8 cellular contexts compared by ENCODE assay signal in genomic region chr7:140060788-140061606, GRCh38. TPM values are rescaled to one million over a fixed set of nuclear protein-coding genes. Genes with fewer than 3 reads are reported as not detected.
DNase-seq lines count a peak whose midpoint lies in the region; ATAC-seq and TF ChIP-seq lines count a peak whose summit lies in the region.

No MANE protein-coding gene starts in this region.

- H3K9me3 ChIP-seq in duodenal mucosa (ENCODE audit: control insufficient read depth in 1 of 2, low read length in 2 of 2) (no peaks in the 10 kb centered on the region), neural progenitor cell (ENCODE audit: low read depth) (no peaks in the 10 kb centered on the region)

- TF ChIP-seq CTCF in neural progenitor cell (IDR thresholded peaks at IDR 0.05): no peak
- no peak for TF ChIP-seq CTCF in GM10266 (IDR thresholded peaks at IDR 0.05; ENCODE audit: control insufficient read depth, insufficient read depth, low read depth, missing control alignments)

- H2AFZ ChIP-seq in neural progenitor cell (replicated peaks): no peak overlapping the region

- DNase-seq in DMS153 (lab: John Stamatoyannopoulos, UW) (peak; percentile 48), NCI-H510A treated with DMSO at 0.1 percent for 48 hours (lab: John Stamatoyannopoulos, UW) (peak; percentile 19), neural progenitor cell (ENCODE audit: low spot score) (no peak), HK-2 (ENCODE audit: unreplicated experiment) (no peak), GM10266 (ENCODE audit: extremely low spot score) (no peak)

- H3K4me2 ChIP-seq in neural progenitor cell: no peak overlapping the region

- no peaks in the 10 kb centered on the region for H3K79me2 ChIP-seq in neural progenitor cell (ENCODE audit: low read depth)

- no peaks in the 10 kb centered on the region for H3K36me3 Mint-ChIP-seq in neural progenitor cell

- H3K9ac ChIP-seq in duodenal mucosa (ENCODE audit: low read depth in 1 of 2, low read length in 2 of 2) (peak overlapping the region; percentile 84 to 90), neural progenitor cell (no peak overlapping the region)

- H3K4me3 ChIP-seq in duodenal mucosa (ENCODE audit: low read depth in 1 of 2, low read length in 2 of 2) (peak overlapping the region; percentile 83 to 84), neural progenitor cell (no peak overlapping the region)

- ATAC-seq in GM19023 (IDR thresholded peaks at IDR 0.05; ENCODE audit: unreplicated experiment): no peak
- ATAC-seq in GM18502 (IDR thresholded peaks at IDR 0.05; ENCODE audit: poor library complexity, unreplicated experiment): no peak

- peaks cover 15 to 17% of the 10 kb centered on the region in 2 donors for H3K36me3 ChIP-seq in duodenal mucosa (ENCODE audit: control insufficient read depth in 1 of 2, insufficient read depth in 2 of 2, low read length in 2 of 2)
- H3K36me3 ChIP-seq in neural progenitor cell: no peaks in the 10 kb centered on the region

- H3K4me1 Mint-ChIP-seq in neural progenitor cell: no peaks in the 10 kb centered on the region

- H3K4me3 Mint-ChIP-seq in neural progenitor cell: peak overlapping the region; percentile 69

- H3K4me1 ChIP-seq in duodenal mucosa (ENCODE audit: control insufficient read depth in 1 of 2, insufficient read depth in 2 of 2, low read length in 2 of 2): peaks cover 34 to 40% of the 10 kb centered on the region in 2 donors
- no peaks in the 10 kb centered on the region for H3K4me1 ChIP-seq in neural progenitor cell

- no peaks in the 10 kb centered on the region for H3K27me3 ChIP-seq in duodenal mucosa (ENCODE audit: control insufficient read depth in 1 of 2, insufficient read depth in 2 of 2, low read length in 2 of 2)
- peaks cover 52% of the 10 kb centered on the region for H3K27me3 ChIP-seq in neural progenitor cell

- H3K27ac Mint-ChIP-seq in neural progenitor cell: no peak overlapping the region

- peaks cover 12% of the 10 kb centered on the region for H3K9me3 Mint-ChIP-seq in neural progenitor cell

- no peak overlapping the region for H3K27ac ChIP-seq in duodenal mucosa (ENCODE audit: low read depth, low read length)
- H3K27ac ChIP-seq in neural progenitor cell: no peak overlapping the region

- H3K27me3 Mint-ChIP-seq in neural progenitor cell (ENCODE audit: insufficient read depth, low read depth): peaks cover 19% of the 10 kb centered on the region

- peaks cover 14% of the 10 kb centered on the region for H3F3A ChIP-seq in neural progenitor cell (ENCODE audit: low read depth)

- H4K20me1 ChIP-seq in neural progenitor cell (ENCODE audit: low read depth): no peaks in the 10 kb centered on the region

RNA-seq across cellular contexts. Expression of gene PARP12, which starts 1.8 kb away (rescaled TPM):
- total RNA-seq in neural progenitor cell (ENCODE audit: low replicate concordance): 0.15 and 6.8 TPM in 2 replicates

Comparison
In these comparisons a context has a peak if more than half of its experiments do, and no peak if none do; other contexts are left out.
1. DNase-seq: peak in DMS153 (single experiment) and NCI-H510A treated with DMSO at 0.1 percent for 48 hours (single experiment); none in neural progenitor cell (single experiment), HK-2 (single experiment) and GM10266 (single experiment).